ENCODE assay signal across 21 cellular contexts in genomic region chr9:78267889-78268288, GRCh38. TPM values are rescaled to one million over a fixed set of nuclear protein-coding genes. Genes with fewer than 3 reads are reported as not detected.
DNase-seq lines count a peak whose midpoint lies in the region; ATAC-seq, FAIRE-seq and TF ChIP-seq lines count a peak whose summit lies in the region.
"Had no signal": no experiment of that assay in that cellular context is flagged by ENCODE, and none has a peak within 500 bp of the region (broad histone marks: within the 10 kb centered on the region; RNA-seq: fewer than 3 reads in every experiment).

No MANE protein-coding gene starts in this region.

- no peaks in the 10 kb centered on the region for H4K20me1 ChIP-seq in HepG2 (ENCODE audit: insufficient read depth, low read length)

- no TSS peak for BruUV-seq in HepG2 (replicated peaks; lab: Mats Ljungman, UMichigan)

- no peak for TF ChIP-seq POLR2A in HepG2 (IDR thresholded peaks at IDR 0.05; ENCODE audit: insufficient read depth in 1 of 2, low read depth in 2 of 2, low read length in 2 of 2)
- no peak for TF ChIP-seq POLR2A in right lobe of liver (IDR thresholded peaks at IDR 0.05)

- H3K27me3 Mint-ChIP-seq in activated CD4-positive, alpha-beta T cell treated with anti-CD3 and anti-CD28 coated beads, Interleukin-2, amount 10 ng/mL, durations not matched to agents 7 days and 5 days = no peaks in the 10 kb centered on the region
- H3K27me3 Mint-ChIP-seq in activated CD4-positive, alpha-beta T cell treated with anti-CD3 and anti-CD28 coated beads for 36 hours = no peaks in the 10 kb centered on the region
- H3K27me3 Mint-ChIP-seq: B cell; CD4-positive, CD25-positive, alpha-beta regulatory T cell; CD8-positive, alpha-beta memory T cell had no signal

- no peak for DNase-seq in activated CD4-positive, alpha-beta T cell treated with anti-CD3 and anti-CD28 coated beads, Interleukin-2, amount 10 ng/mL, durations not matched to agents 7 days and 5 days
- DNase-seq in activated CD4-positive, alpha-beta T cell treated with anti-CD3 and anti-CD28 coated beads for 36 hours = no peak
- DNase-seq in HepG2 (ENCODE audit: low spot score) = no peak
- no peak for DNase-seq in right lobe of liver
- DNase-seq in amniotic epithelial cell (ENCODE audit: low read depth) = peak; percentile 7
- DNase-seq in renal cortical epithelial cell (ENCODE audit: low read depth) = peak; percentile 93
- DNase-seq in omental fat pad (ENCODE audit: low spot score) = no peak
- no peak for DNase-seq in BE2C
- DNase-seq: 8988T; C1 segment of cervical spinal cord; CD4-positive, CD25-positive, alpha-beta regulatory T cell; CD8-positive, alpha-beta memory T cell; COR-L47; DMS 273 treated with DMSO at 0.1 percent for 48 hours; DMS53; DND-41; EL; H9 had no signal

- intact Hi-C loops in activated CD4-positive, alpha-beta T cell treated with anti-CD3 and anti-CD28 coated beads for 36 hours (cut with DNase I, micrococcal nuclease) = no loop called here
- intact Hi-C loops in HepG2 (cut with micrococcal nuclease; ENCODE audit: unreplicated experiment) = no loop called here
- intact Hi-C loops in right lobe of liver (cut with DNase I) = no loop called here

- no peak for ATAC-seq in activated CD4-positive, alpha-beta T cell treated with anti-CD3 and anti-CD28 coated beads for 36 hours
- ATAC-seq in HepG2 = no peak
- no peak for ATAC-seq in right lobe of liver
- no peak for ATAC-seq in omental fat pad (ENCODE audit: low FRiP score)
- ATAC-seq: GM12878 had no signal

- TF ChIP-seq CTCF in HepG2 (CRISPR knock-in tag; IDR thresholded peaks at IDR 0.05) (no peak), right lobe of liver (IDR thresholded peaks at IDR 0.05) (no peak), omental fat pad (IDR thresholded peaks at IDR 0.05) (no peak), BE2C (IDR thresholded peaks at IDR 0.05; ENCODE audit: low read depth, low read length) (no peak)

- H3K9ac ChIP-seq in HepG2 (ENCODE audit: insufficient read depth, low read depth, low read length) = no peak overlapping the region

- H3K4me1 Mint-ChIP-seq in activated CD4-positive, alpha-beta T cell treated with anti-CD3 and anti-CD28 coated beads, Interleukin-2, amount 10 ng/mL, durations not matched to agents 7 days and 5 days = no peaks in the 10 kb centered on the region
- no peaks in the 10 kb centered on the region for H3K4me1 Mint-ChIP-seq in activated CD4-positive, alpha-beta T cell treated with anti-CD3 and anti-CD28 coated beads for 36 hours
- H3K4me1 Mint-ChIP-seq: B cell; CD8-positive, alpha-beta memory T cell; H9 had no signal

- no peak overlapping the region for H3K27ac ChIP-seq in HepG2 (ENCODE audit: extremely low read length, insufficient read depth, low read length)
- H3K27ac ChIP-seq in right lobe of liver = no peak overlapping the region

- H3K36me3 ChIP-seq in HepG2 (replicated peaks in 1 of 2; ENCODE audit: control insufficient read depth in 1 of 2, insufficient read depth in 2 of 2, low read length in 2 of 2) = peaks cover 8 to 39% of the 10 kb centered on the region in 2 experiments; a peak in 4 of 5 replicates
- peaks cover 0 to 6% (median 0%) of the 10 kb centered on the region in 4 donors for H3K36me3 ChIP-seq in right lobe of liver
- peaks cover 18% of the 10 kb centered on the region for H3K36me3 ChIP-seq in BE2C

- WGBS in HepG2 (ENCODE audit: low lambda C conversion rate) = 98% methylated on average over 4 of the region's 4 CpGs
- 93% methylated on average over 4 of the region's 4 CpGs for WGBS in right lobe of liver (ENCODE audit: insufficient coverage, low coverage, low lambda C conversion rate, missing lambda C conversion rate)

- peak overlapping the region; percentile 0 for H3K27ac Mint-ChIP-seq in activated CD4-positive, alpha-beta T cell treated with anti-CD3 and anti-CD28 coated beads, Interleukin-2, amount 10 ng/mL, durations not matched to agents 7 days and 5 days
- no peak overlapping the region for H3K27ac Mint-ChIP-seq in activated CD4-positive, alpha-beta T cell treated with anti-CD3 and anti-CD28 coated beads for 36 hours
- H3K27ac Mint-ChIP-seq: B cell; CD4-positive, CD25-positive, alpha-beta regulatory T cell had no signal

- no peak overlapping the region for H3K4me2 ChIP-seq in HepG2 (ENCODE audit: low read depth, low read length)

- H3K4me1 ChIP-seq in HepG2 (ENCODE audit: insufficient read depth, low read length) (no peaks in the 10 kb centered on the region; the same call in 1 of the 2 replicates), right lobe of liver (no peaks in the 10 kb centered on the region), BE2C (no peaks in the 10 kb centered on the region)

- no peaks in the 10 kb centered on the region for H3K79me2 ChIP-seq in HepG2 (ENCODE audit: insufficient read depth, low read length)

- H2AFZ ChIP-seq in HepG2 (ENCODE audit: low read length) = no peak overlapping the region

- H3K9me3 Mint-ChIP-seq in activated CD4-positive, alpha-beta T cell treated with anti-CD3 and anti-CD28 coated beads, Interleukin-2, amount 10 ng/mL, durations not matched to agents 7 days and 5 days = no peaks in the 10 kb centered on the region
- H3K9me3 Mint-ChIP-seq in activated CD4-positive, alpha-beta T cell treated with anti-CD3 and anti-CD28 coated beads for 36 hours (ENCODE audit: low read depth) = no peaks in the 10 kb centered on the region
- H3K9me3 Mint-ChIP-seq: CD8-positive, alpha-beta memory T cell; H9 had no signal

- H3K27me3 ChIP-seq in HepG2 (ENCODE audit: control insufficient read depth in 1 of 2, insufficient read depth in 2 of 2, low read length in 2 of 2) (no peaks in the 10 kb centered on the region), right lobe of liver (no peaks in the 10 kb centered on the region), BE2C (no peaks in the 10 kb centered on the region)

- H3K4me3 ChIP-seq in HepG2 (replicated peaks in 1 of 3; ENCODE audit: insufficient read depth in 1 of 3, low read depth in 2 of 3, low read length in 3 of 3) (no peak overlapping the region), right lobe of liver (no peak overlapping the region), BE2C (ENCODE audit: low read depth, low read length) (no peak overlapping the region)
- H3K4me3 ChIP-seq: GM12878 had no signal

- FAIRE-seq in HepG2 (lab: Jason Lieb, UNC) = no peak
- FAIRE-seq: GM12878, H1 had no signal

- TF ChIP-seq EP300 in HepG2 (IDR thresholded peaks at IDR 0.05; ENCODE audit: low read depth in 2 of 2, low read length in 2 of 2) = no peak
- TF ChIP-seq EP300 in HepG2 (CRISPR knock-in tag; IDR thresholded peaks at IDR 0.05; ENCODE audit: borderline replicate concordance) = no peak

- peaks cover 46% of the 10 kb centered on the region for H3K36me3 Mint-ChIP-seq in activated CD4-positive, alpha-beta T cell treated with anti-CD3 and anti-CD28 coated beads, Interleukin-2, amount 10 ng/mL, durations not matched to agents 7 days and 5 days (ENCODE audit: low read depth)
- H3K36me3 Mint-ChIP-seq in activated CD4-positive, alpha-beta T cell treated with anti-CD3 and anti-CD28 coated beads for 36 hours (ENCODE audit: low read depth) = peaks cover 36% of the 10 kb centered on the region

- H3K9me3 ChIP-seq in HepG2 (ENCODE audit: low read length) (no peaks in the 10 kb centered on the region), right lobe of liver (no peaks in the 10 kb centered on the region), BE2C (no peaks in the 10 kb centered on the region)

- H3K4me3 Mint-ChIP-seq in activated CD4-positive, alpha-beta T cell treated with anti-CD3 and anti-CD28 coated beads, Interleukin-2, amount 10 ng/mL, durations not matched to agents 7 days and 5 days = no peak overlapping the region
- no peak overlapping the region for H3K4me3 Mint-ChIP-seq in activated CD4-positive, alpha-beta T cell treated with anti-CD3 and anti-CD28 coated beads for 36 hours
- H3K4me3 Mint-ChIP-seq: B cell; CD4-positive, CD25-positive, alpha-beta regulatory T cell; CD8-positive, alpha-beta memory T cell; H9 had no signal

- TF ChIP-seq RAD21 in HepG2 (CRISPR knock-in tag; IDR thresholded peaks at IDR 0.05) = no peak

- CTCF ChIA-PET in activated CD4-positive, alpha-beta T cell treated with anti-CD3 and anti-CD28 coated beads, Interleukin-2, amount 10 ng/mL, durations not matched to agents 7 days and 5 days (lab: Charles Lee) = interaction anchor here (0.5 kb wide), 1 partner anchor 11 kb away, joined by 4 read pairs; no protein-coding TSS in a partner anchor
- CTCF ChIA-PET in activated CD4-positive, alpha-beta T cell treated with anti-CD3 and anti-CD28 coated beads for 36 hours (lab: Charles Lee) = interaction anchor here (0.9 to 1.1 kb wide), 2 partner anchors 10 to 101 kb away, joined by 3 to 4 read pairs; no protein-coding TSS in a partner anchor
- CTCF ChIA-PET in HepG2 (lab: Yijun Ruan, JAX; ENCODE audit: low intra/inter-chr PET ratio, low total read pairs) = no interaction called here

- POLR2A ChIA-PET in activated CD4-positive, alpha-beta T cell treated with anti-CD3 and anti-CD28 coated beads, Interleukin-2, amount 10 ng/mL, durations not matched to agents 7 days and 5 days (lab: Charles Lee) = no interaction called here
- POLR2A ChIA-PET in activated CD4-positive, alpha-beta T cell treated with anti-CD3 and anti-CD28 coated beads for 36 hours (lab: Charles Lee) = no interaction called here
- POLR2A ChIA-PET in HepG2 (lab: Yijun Ruan, JAX) = interaction anchor here (1.1 kb wide), 1 partner anchor 29 kb away, joined by 3 read pairs; the partner anchor contains the start of gene PSAT1

- in situ Hi-C loops in HepG2 (cut with HindIII; ENCODE audit: extremely low pct_ligation_motif_present, low pct_unique_long_range_greater_than_20kb) = loop anchor here (10.0 kb wide), 1 partner anchor 47 kb away; no protein-coding TSS in a partner anchor

RNA-seq across cellular contexts. Expression of gene PSAT1, which starts 29.0 kb away (rescaled TPM):
- 10 to 100 TPM; 68.6 to 71.3 TPM for total RNA-seq in activated CD4-positive, alpha-beta T cell treated with anti-CD3 and anti-CD28 coated beads, Interleukin-2, amount 10 ng/mL, durations not matched to agents 7 days and 5 days
- total RNA-seq in activated CD4-positive, alpha-beta T cell treated with anti-CD3 and anti-CD28 coated beads for 36 hours = 100 to 1,000 TPM; 145 to 190 TPM
- 135 and 262 TPM in 2 replicates for total RNA-seq in HepG2 (2016; rRNA removed; fragmentation: Illumina TruSeq; extraction: Trizol)
- 16.9 and 17.4 TPM in 2 replicates for total RNA-seq in HepG2 (2016; cell fraction: cytosol; rRNA removed; fragmentation: Illumina TruSeq; extraction: Trizol; ENCODE audit: low read depth)
- total RNA-seq in HepG2 (2016; cell fraction: insoluble cytoplasmic fraction; rRNA removed; fragmentation: Illumina TruSeq; extraction: Trizol) = 134 and 259 TPM in 2 replicates
- 55.1 and 59.2 TPM in 2 replicates for total RNA-seq in HepG2 (2016; cell fraction: membrane; rRNA removed; fragmentation: Illumina TruSeq; extraction: Trizol)
- 92.0 and 102 TPM in 2 replicates for total RNA-seq in HepG2 (2016; cell fraction: nucleus; rRNA removed; fragmentation: Illumina TruSeq; extraction: Trizol)
- 197 and 229 TPM in 2 replicates for polyA plus RNA-seq in HepG2 (2011; rRNA removed)
- polyA plus RNA-seq in HepG2 (2011; cell fraction: cytosol; rRNA removed) = 174 and 239 TPM in 2 replicates
- polyA plus RNA-seq in HepG2 (2011; cell fraction: nucleus; rRNA removed) = 53.5 and 69.1 TPM in 2 replicates
- polyA plus RNA-seq in HepG2 (2012) = 252 and 381 TPM in 2 replicates
- 23.7 and 24.6 TPM in 2 replicates for polyA plus RNA-seq in HepG2 (2016; cell fraction: cytosol; fragmentation: Illumina TruSeq; extraction: Trizol; ENCODE audit: low read depth)
- 471 and 492 TPM in 2 replicates for polyA plus RNA-seq in HepG2 (2016; cell fraction: insoluble cytoplasmic fraction; fragmentation: Illumina TruSeq; extraction: Trizol; ENCODE audit: low read depth)
- polyA plus RNA-seq in HepG2 (2016; cell fraction: membrane; fragmentation: Illumina TruSeq; extraction: Trizol; ENCODE audit: low read depth) = 65.5 and 69.3 TPM in 2 replicates
- 163 TPM in 2 replicates for polyA plus RNA-seq in HepG2 (2016; cell fraction: nucleus; fragmentation: Illumina TruSeq; extraction: Trizol; ENCODE audit: insufficient read depth, low read depth)
- polyA minus RNA-seq in HepG2 (2011; rRNA and poly(A)+ RNA removed; ENCODE audit: low replicate concordance) = 98.7 and 239 TPM in 2 replicates
- 170 and 192 TPM in 2 replicates for polyA minus RNA-seq in HepG2 (2011; cell fraction: cytosol; rRNA and poly(A)+ RNA removed)
- polyA minus RNA-seq in HepG2 (2011; cell fraction: nucleus; rRNA and poly(A)+ RNA removed) = 105 and 132 TPM in 2 replicates
- total RNA-seq in right lobe of liver = 100 to 1,000 TPM in 2 of 6 experiments, 10 to 100 TPM in 4; 34.2 to 117 (median 89.3) TPM
- 41.7 and 87.6 TPM in 2 replicates for total RNA-seq in renal cortical epithelial cell
- total RNA-seq in omental fat pad = 10 to 100 TPM in 1 of 4 donors, 1 to 10 TPM in 3; 3.0 to 36.2 (median 4.9) TPM
- polyA plus RNA-seq in BE2C (2012; ENCODE audit: insufficient read depth, insufficient read length, low read depth) = 217 TPM

RNA-seq across cellular contexts. Expression of gene CEP78, which starts 32.0 kb away (rescaled TPM):
- 10 to 100 TPM; 56.3 to 57.6 TPM for total RNA-seq in activated CD4-positive, alpha-beta T cell treated with anti-CD3 and anti-CD28 coated beads, Interleukin-2, amount 10 ng/mL, durations not matched to agents 7 days and 5 days
- 10 to 100 TPM; 35.0 to 39.2 TPM for total RNA-seq in activated CD4-positive, alpha-beta T cell treated with anti-CD3 and anti-CD28 coated beads for 36 hours
- total RNA-seq in HepG2 (2016; rRNA removed; fragmentation: Illumina TruSeq; extraction: Trizol) (30.8 and 38.3 TPM in 2 replicates), right lobe of liver (10 to 100 TPM in 1 of 6 experiments, 1 to 10 TPM in 5; 5.5 to 10.4 (median 8.7) TPM), renal cortical epithelial cell (11.0 and 16.7 TPM in 2 replicates), omental fat pad (10 to 100 TPM in 1 of 4 donors, 1 to 10 TPM in 3; 4.6 to 10.4 (median 7.4) TPM)
- total RNA-seq in HepG2 (2016; cell fraction: cytosol; rRNA removed; fragmentation: Illumina TruSeq; extraction: Trizol; ENCODE audit: low read depth) = 2.6 and 2.7 TPM in 2 replicates
- 31.0 and 36.1 TPM in 2 replicates for total RNA-seq in HepG2 (2016; cell fraction: insoluble cytoplasmic fraction; rRNA removed; fragmentation: Illumina TruSeq; extraction: Trizol)
- 13.2 and 13.7 TPM in 2 replicates for total RNA-seq in HepG2 (2016; cell fraction: membrane; rRNA removed; fragmentation: Illumina TruSeq; extraction: Trizol)
- 30.7 and 32.0 TPM in 2 replicates for total RNA-seq in HepG2 (2016; cell fraction: nucleus; rRNA removed; fragmentation: Illumina TruSeq; extraction: Trizol)
- 4.0 and 5.1 TPM in 2 replicates for polyA plus RNA-seq in HepG2 (2011; rRNA removed)
- polyA plus RNA-seq in HepG2 (2011; cell fraction: cytosol; rRNA removed) = 2.1 and 2.8 TPM in 2 replicates
- 4.8 and 5.6 TPM in 2 replicates for polyA plus RNA-seq in HepG2 (2011; cell fraction: nucleus; rRNA removed)
- polyA plus RNA-seq in HepG2 (2012) = 5.0 and 9.6 TPM in 2 replicates
- polyA plus RNA-seq in HepG2 (2016; cell fraction: cytosol; fragmentation: Illumina TruSeq; extraction: Trizol; ENCODE audit: low read depth) = 1.9 and 2.3 TPM in 2 replicates
- 22.9 and 23.5 TPM in 2 replicates for polyA plus RNA-seq in HepG2 (2016; cell fraction: insoluble cytoplasmic fraction; fragmentation: Illumina TruSeq; extraction: Trizol; ENCODE audit: low read depth)
- 5.8 and 7.0 TPM in 2 replicates for polyA plus RNA-seq in HepG2 (2016; cell fraction: membrane; fragmentation: Illumina TruSeq; extraction: Trizol; ENCODE audit: low read depth)
- 30.4 and 34.3 TPM in 2 replicates for polyA plus RNA-seq in HepG2 (2016; cell fraction: nucleus; fragmentation: Illumina TruSeq; extraction: Trizol; ENCODE audit: insufficient read depth, low read depth)
- 9.1 and 10.5 TPM in 2 replicates for polyA minus RNA-seq in HepG2 (2011; rRNA and poly(A)+ RNA removed; ENCODE audit: low replicate concordance)
- polyA minus RNA-seq in HepG2 (2011; cell fraction: cytosol; rRNA and poly(A)+ RNA removed) = 6.1 and 6.5 TPM in 2 replicates
- polyA minus RNA-seq in HepG2 (2011; cell fraction: nucleus; rRNA and poly(A)+ RNA removed) = 23.4 and 25.1 TPM in 2 replicates
- 4.6 TPM for polyA plus RNA-seq in BE2C (2012; ENCODE audit: insufficient read depth, insufficient read length, low read depth)

Comparison
In these comparisons a context has a peak if more than half of its experiments do, and no peak if none do; other contexts are left out.
1. DNase-seq: peak in amniotic epithelial cell (single experiment) and renal cortical epithelial cell (single experiment); none in activated CD4-positive, alpha-beta T cell treated with anti-CD3 and anti-CD28 coated beads, Interleukin-2, amount 10 ng/mL, durations not matched to agents 7 days and 5 days (single experiment), activated CD4-positive, alpha-beta T cell treated with anti-CD3 and anti-CD28 coated beads for 36 hours (single experiment), HepG2 (single experiment), right lobe of liver (0 of 3), omental fat pad (single experiment) and BE2C (single experiment).